30 cellular contexts compared by ENCODE assay signal in genomic region chr18:65592419-65592818, GRCh38.
DNase-seq lines count a peak whose midpoint lies in the region; ATAC-seq, FAIRE-seq and TF ChIP-seq lines count a peak whose summit lies in the region.
"Had no signal": no experiment of that assay in that cellular context is flagged by ENCODE, and none has a peak within 500 bp of the region (broad histone marks: within the 10 kb centered on the region; RNA-seq: fewer than 3 reads in every experiment).

No MANE protein-coding gene starts in this region.

- no peak for TF ChIP-seq CTCF in GM12878 (IDR thresholded peaks at IDR 0.05 in 2 of 3, conservative IDR thresholded peaks at IDR 0.05 in 1 of 3; ENCODE audit: control insufficient read depth in 2 of 3, extremely low read depth in 1 of 3, insufficient read depth in 1 of 3, low read depth in 3 of 3, low read length in 3 of 3)

- H3K4ac ChIP-seq in neuronal stem cell (ENCODE audit: low read length), result no peak overlapping the region

- H3K36me3 ChIP-seq in GM12878 (ENCODE audit: control insufficient read depth in 2 of 2, insufficient read depth in 2 of 2, low read length in 1 of 2) (no peaks in the 10 kb centered on the region), neuronal stem cell (replicated peaks in 1 of 2; ENCODE audit: control insufficient read depth in 2 of 2, insufficient read depth in 2 of 2, low read length in 2 of 2) (no peaks in the 10 kb centered on the region)
- H3K36me3 ChIP-seq: BE2C, HAP-1, prostate gland, SJCRH30, thyroid gland, WERI-Rb-1 had no signal

- no peak overlapping the region for H3K14ac ChIP-seq in neuronal stem cell (ENCODE audit: low read length)

- WGBS in GM12878 (ENCODE audit: insufficient coverage, insufficient replicate concordance, low lambda C conversion rate, missing lambda C conversion rate), result 32% methylated on average over 4 of the region's 4 CpGs
- WGBS in neuronal stem cell (ENCODE audit: extremely low coverage in 2 of 2, insufficient read length in 2 of 2, insufficient replicate concordance in 1 of 2), 2 donors, result no CpG with 5 or more reads among the region's 4 CpGs

- no peak overlapping the region for H2BK5ac ChIP-seq in neuronal stem cell (ENCODE audit: low read length)

- no peaks in the 10 kb centered on the region for H4K20me1 ChIP-seq in GM12878 (ENCODE audit: control insufficient read depth, insufficient read depth)

- TF ChIP-seq RAD21 in GM12878 (IDR thresholded peaks at IDR 0.05; ENCODE audit: insufficient read depth, low read depth, low read length), result no peak

- no peaks in the 10 kb centered on the region for H3K79me1 ChIP-seq in neuronal stem cell (ENCODE audit: low read depth, low read length)

- H3K27ac ChIP-seq in GM12878 (ENCODE audit: control insufficient read depth, insufficient read depth) (no peak overlapping the region), neuronal stem cell (replicated peaks; ENCODE audit: low read length) (no peak overlapping the region)
- H3K27ac ChIP-seq: coronary artery, prostate gland, SJCRH30, thyroid gland, WERI-Rb-1 had no signal

- TF ChIP-seq EP300 in GM12878 (IDR thresholded peaks at IDR 0.05; ENCODE audit: borderline replicate concordance in 1 of 2, control insufficient read depth in 1 of 2, low read depth in 2 of 2, low read length in 2 of 2), result no peak

- no peak overlapping the region for H2BK12ac ChIP-seq in neuronal stem cell (ENCODE audit: low read length)

- DNase-seq in ELF-1 (ENCODE audit: low read depth, low spot score) (peak; percentile 18), NCI-H2171 (lab: John Stamatoyannopoulos, UW) (peak; percentile 31), GM12878 (ENCODE audit: low read depth, low spot score) (no peak), neuronal stem cell (ENCODE audit: low spot score) (no peak), medulla oblongata (ENCODE audit: extremely low spot score) (no peak)
- DNase-seq in activated CD4-positive, alpha-beta T cell treated with anti-CD3 and anti-CD28 coated beads for 1 hour, result no peak
- DNase-seq: activated CD8-positive, alpha-beta memory T cell treated with anti-CD3 and anti-CD28 coated beads, Interleukin-2, amount 10 ng/mL, durations not matched to agents 7 days and 5 days; activated T-cell treated with anti-CD3 and anti-CD28 coated beads, Interleukin-2, amount 50 U/mL, for 4 hours; BE2C; caudate nucleus; CD8-positive, alpha-beta T cell; DMS 273 treated with DMSO at 0.1 percent for 48 hours; effector CD8-positive, alpha-beta T cell; Kasumi-1; left ventricle myocardium superior; MV-4-11; NCI-H524 treated with DMSO at 0.1 percent for 48 hours; SJCRH30; T-helper 9 cell; thyroid gland; WERI-Rb-1 had no signal

- H3K4me1 ChIP-seq in GM12878 (ENCODE audit: control insufficient read depth, insufficient read depth, low read length) (no peaks in the 10 kb centered on the region), neuronal stem cell (ENCODE audit: control insufficient read depth in 2 of 2, insufficient read depth in 1 of 2, low read depth in 1 of 2, low read length in 2 of 2) (no peaks in the 10 kb centered on the region)
- H3K4me1 ChIP-seq: BE2C, HAP-1, prostate gland, SJCRH30, thyroid gland had no signal

- no peaks in the 10 kb centered on the region for H3K27me3 ChIP-seq in GM12878 (replicated peaks in 1 of 2; ENCODE audit: control insufficient read depth in 2 of 2, insufficient read depth in 2 of 2, low read length in 1 of 2)
- no peaks in the 10 kb centered on the region for H3K27me3 ChIP-seq in neuronal stem cell (ENCODE audit: control insufficient read depth in 3 of 3, insufficient read depth in 3 of 3, low read depth in 1 of 3, low read length in 3 of 3)
- H3K27me3 ChIP-seq: BE2C, SJCRH30, thyroid gland had no signal

- RAD21 ChIA-PET in GM12878 (lab: Charles Lee; ENCODE audit: unreplicated experiment), result no interaction called here

- H2AK5ac ChIP-seq in neuronal stem cell (ENCODE audit: low read depth, low read length), result no peak overlapping the region

- H4K8ac ChIP-seq in neuronal stem cell (ENCODE audit: low read depth, low read length), result no peak overlapping the region

- no peak for FAIRE-seq in GM12878 (lab: Jason Lieb, UNC)
- FAIRE-seq: astrocyte, GM12891, keratinocyte, RCC 7860 had no signal

- ATAC-seq in GM12878 (peak; percentile 72), HG02571 (IDR thresholded peaks at IDR 0.05; ENCODE audit: unreplicated experiment) (no peak)
- ATAC-seq: activated CD8-positive, alpha-beta memory T cell treated with anti-CD3 and anti-CD28 coated beads, Interleukin-2, amount 10 ng/mL, durations not matched to agents 7 days and 5 days; activated T-cell treated with anti-CD3 and anti-CD28 coated beads, Interleukin-2, amount 50 U/mL, for 4 hours; CD8-positive, alpha-beta T cell; left ventricle myocardium superior; sciatic nerve had no signal

- no peaks in the 10 kb centered on the region for H3K79me2 ChIP-seq in GM12878 (ENCODE audit: control insufficient read depth, insufficient read depth, low read length)

- H3K4me2 ChIP-seq in GM12878 (ENCODE audit: control insufficient read depth, insufficient read depth), result no peak overlapping the region
- H3K4me2 ChIP-seq in neuronal stem cell (ENCODE audit: insufficient read depth, low read length, poor library complexity, severe bottlenecking), result no peak overlapping the region

- H3K9me3 ChIP-seq in GM12878 (replicated peaks; ENCODE audit: control insufficient read depth, insufficient read depth, low read length) (no peaks in the 10 kb centered on the region), neuronal stem cell (replicated peaks in 1 of 2; ENCODE audit: control insufficient read depth in 2 of 2, insufficient read depth in 1 of 2, low read depth in 1 of 2, low read length in 2 of 2) (no peaks in the 10 kb centered on the region)
- H3K9me3 ChIP-seq: BE2C, HAP-1, prostate gland, SJCRH30, thyroid gland had no signal

- TF ChIP-seq POLR2A in GM12878 (IDR thresholded peaks at IDR 0.05; ENCODE audit: low read depth, low read length), result no peak

- in situ Hi-C loops in GM12878 (cut with MboI), result no loop called here

- POLR2A ChIA-PET in GM12878 (lab: Charles Lee), result no interaction called here

- no TSS peak for BruUV-seq in GM12878 (replicated peaks; lab: Mats Ljungman, UMichigan)

- no peak overlapping the region for H4K91ac ChIP-seq in neuronal stem cell (ENCODE audit: low read depth, low read length, poor library complexity)

- intact Hi-C loops in GM12878 (cut with micrococcal nuclease; ENCODE audit: unreplicated experiment), result no loop called here

- no peak overlapping the region for H3K23ac ChIP-seq in neuronal stem cell (ENCODE audit: low read depth, low read length, poor library complexity)

- CTCF ChIA-PET in GM12878 (lab: Yijun Ruan, JAX), result no interaction called here

- no peak overlapping the region for H2BK120ac ChIP-seq in neuronal stem cell (ENCODE audit: low read depth, low read length)

- H3K9ac ChIP-seq in GM12878 (ENCODE audit: control insufficient read depth, insufficient read depth, low read length), result no peak overlapping the region
- no peak overlapping the region for H3K9ac ChIP-seq in neuronal stem cell (ENCODE audit: low read depth, low read length, poor library complexity)

- no peak overlapping the region for H2AFZ ChIP-seq in GM12878 (ENCODE audit: control insufficient read depth, low read depth, low read length)
- peak overlapping the region; percentile 22 for H2AFZ ChIP-seq in neuronal stem cell (ENCODE audit: low read length)

- H3K18ac ChIP-seq in neuronal stem cell (ENCODE audit: low read length), result no peak overlapping the region

- no peak overlapping the region for H3K4me3 ChIP-seq in GM12878
- H3K4me3 ChIP-seq in neuronal stem cell (ENCODE audit: low read length in 2 of 2), result no peak overlapping the region
- H3K4me3 ChIP-seq: coronary artery, HAP-1, prostate gland, SJCRH30, thyroid gland had no signal

- H2BK15ac ChIP-seq in neuronal stem cell (ENCODE audit: low read length), result no peak overlapping the region

- SMC1A ChIA-PET in GM12878 (lab: Charles Lee; ENCODE audit: uncharacterized antibody, unreplicated experiment), result no interaction called here

TF ChIP-seq in GM12878, 131 proteins besides CTCF, POLR2A, EP300 and RAD21:
- TF ChIP-seq MTA2 (IDR thresholded peaks at IDR 0.05; ENCODE audit: low read depth) (peak; percentile 27; the same call in 1 of the 2 replicates), NRF1 (conservative IDR thresholded peaks at IDR 0.05; ENCODE audit: low read depth, low read length) (no peak)

Comparison
In these comparisons a context has a peak if more than half of its experiments do, and no peak if none do; other contexts are left out.
1. DNase-seq: peak in ELF-1 (single experiment) and NCI-H2171 (single experiment); none in GM12878 (single experiment), neuronal stem cell (single experiment), medulla oblongata (single experiment) and activated CD4-positive, alpha-beta T cell treated with anti-CD3 and anti-CD28 coated beads for 1 hour (single experiment).